Comparison of ENCODE assay signal across 8 cellular contexts in the genomic region with DNA sequence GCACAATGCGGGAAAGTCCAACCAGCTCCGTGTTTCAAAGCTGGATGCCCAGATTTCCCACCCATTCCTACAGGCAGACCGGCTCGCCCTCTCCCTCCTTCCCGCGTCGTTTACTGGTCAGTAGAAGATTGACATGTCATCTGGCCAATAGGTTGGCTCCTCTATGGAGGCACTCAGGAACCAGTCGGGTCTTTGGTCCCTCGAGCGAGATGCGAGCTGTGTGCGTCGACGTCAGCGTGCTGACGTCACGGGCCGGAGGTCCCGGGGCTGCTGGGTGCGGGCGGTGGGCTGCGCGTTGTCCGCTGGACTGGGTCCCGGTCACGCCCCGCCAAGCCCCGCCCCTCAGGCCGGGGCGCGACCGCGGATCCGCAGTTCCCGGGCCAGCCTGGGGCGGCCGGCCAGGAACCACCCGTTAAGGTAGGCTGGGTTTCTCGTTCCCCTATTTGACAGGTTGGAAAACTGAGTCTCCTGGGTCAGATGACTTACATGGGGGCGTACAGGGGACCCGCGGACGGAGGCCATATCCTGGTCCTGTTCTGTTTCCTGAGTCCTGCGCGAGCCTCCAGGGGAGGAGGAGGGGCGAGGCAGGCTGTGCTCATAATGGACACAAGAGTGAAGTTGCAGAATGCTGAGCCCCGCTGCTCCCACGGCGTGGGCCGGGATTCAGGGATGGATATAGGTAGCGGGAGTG. TPM values are rescaled to one million over a fixed set of nuclear protein-coding genes. Genes with fewer than 3 reads are reported as not detected.
A peak's percentile ranks its signal among the peaks of the same experiment; 100 is the strongest.
DNase-seq lines count a peak whose midpoint lies in the region; ATAC-seq and TF ChIP-seq lines count a peak whose summit lies in the region.

A gene with protein sequence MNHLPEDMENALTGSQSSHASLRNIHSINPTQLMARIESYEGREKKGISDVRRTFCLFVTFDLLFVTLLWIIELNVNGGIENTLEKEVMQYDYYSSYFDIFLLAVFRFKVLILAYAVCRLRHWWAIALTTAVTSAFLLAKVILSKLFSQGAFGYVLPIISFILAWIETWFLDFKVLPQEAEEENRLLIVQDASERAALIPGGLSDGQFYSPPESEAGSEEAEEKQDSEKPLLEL (plus strand): TSS at position 242 of the 691 bp plus-strand sequence. CDS start 29,260 bp downstream, outside the sequence.

- CTCF ChIA-PET in PC-9 (lab: Charles Lee): interaction anchor here (0.6 kb wide), 1 partner anchor 162 kb away, joined by 3 read pairs; no protein-coding TSS in a partner anchor

- H3K9me2 ChIP-seq in PC-9 (ENCODE audit: insufficient read depth): no peaks in the 10 kb centered on the region

- ATAC-seq in GM21619 (IDR thresholded peaks at IDR 0.05; ENCODE audit: unreplicated experiment): peak; percentile 99

- no peak for TF ChIP-seq CTCF in PC-9 (conservative IDR thresholded peaks at IDR 0.05)
- no peak for TF ChIP-seq CTCF in epithelial cell of proximal tubule (conservative IDR thresholded peaks at IDR 0.05; ENCODE audit: low read depth, low read length)

- DNase-seq in DMS153 treated with DMSO at 0.1 percent for 48 hours (lab: John Stamatoyannopoulos, UW; ENCODE audit: unreplicated experiment) (peak; percentile 99), PC-9 (peak; percentile 98 to 99), epithelial cell of proximal tubule (ENCODE audit: low read depth) (peak; percentile 99), mucosa of gallbladder (ENCODE audit: low spot score) (peak; percentile 99)
- DNase-seq in Jurkat, Clone E6-1 (ENCODE audit: low read depth, low spot score): peak; percentile 100
- peak; percentile 82 for DNase-seq in activated T-cell treated with anti-CD3 and anti-CD28 coated beads, Interleukin-2, amount 50 U/mL, for 1 hour
- peak; percentile 72 to 80 for DNase-seq in stimulated activated CD8-positive, alpha-beta memory T cell treated with anti-CD3 and anti-CD28 coated beads, Interleukin-4, amount 100 ng/mL, for 4 hours (ENCODE audit: low read depth in 2 of 2, low spot score in 1 of 2)

- peaks cover 9% of the 10 kb centered on the region for H3K4me1 ChIP-seq in PC-9 (replicated peaks; ENCODE audit: insufficient read depth)

- H3K27ac ChIP-seq in PC-9: peak within 1 kb of the TSS; percentile 43

- 0 out of 2 replicates have a peak, but pooled peaks cover 3% of the 10 kb centered on the region for H3K27me3 ChIP-seq in PC-9 (ENCODE audit: insufficient read depth, low read depth)

- BruUV-seq in PC-9 (replicated peaks; lab: Mats Ljungman, UMichigan): no TSS peak

- intact Hi-C loops in PC-9 (cut with micrococcal nuclease; ENCODE audit: unreplicated experiment): loop anchor here (1.0 to 2.0 kb wide), 2 partner anchors 18 to 45 kb away; no protein-coding TSS in a partner anchor

- no peaks in the 10 kb centered on the region for H4K20me1 ChIP-seq in PC-9 (ENCODE audit: insufficient read depth)

- H3F3A ChIP-seq in PC-9 (ENCODE audit: insufficient read depth, low read depth): no peaks in the 10 kb centered on the region

- peak within 1 kb of the TSS; percentile 100 for H2AFZ ChIP-seq in PC-9

- peak within 1 kb of the TSS; percentile 83 for H3K4me2 ChIP-seq in PC-9

- POLR2A ChIA-PET in PC-9 (lab: Charles Lee; ENCODE audit: unreplicated experiment): interaction anchor here (0.6 to 1.0 kb wide), 4 partner anchors 8 to 413 kb away, joined by 3 to 20 read pairs (median 4); no protein-coding TSS in a partner anchor

- H3K4me3 ChIP-seq in Jurkat, Clone E6-1 (ENCODE audit: low read length): peak within 1 kb of the TSS; percentile 95
- H3K4me3 ChIP-seq in PC-9: peak within 1 kb of the TSS; percentile 91
- H3K4me3 ChIP-seq in epithelial cell of proximal tubule (ENCODE audit: low read depth, low read length): peak within 1 kb of the TSS; percentile 69

- no peaks in the 10 kb centered on the region for H3K36me3 ChIP-seq in PC-9 (ENCODE audit: low read depth)

- H3K79me2 ChIP-seq in PC-9 (ENCODE audit: low read depth): peaks cover 21% of the 10 kb centered on the region

- H3K9me3 ChIP-seq in PC-9 (ENCODE audit: insufficient read depth, low read depth): no peaks in the 10 kb centered on the region

RNA-seq across cellular contexts. Expression of the gene that starts here (rescaled TPM):
- 59.3 TPM for polyA plus RNA-seq in Jurkat, Clone E6-1 (2012; ENCODE audit: insufficient read depth, insufficient read length)
- 30.2 and 41.4 TPM in 2 replicates for total RNA-seq in PC-9 (2021)
- total RNA-seq in epithelial cell of proximal tubule: 51.8 and 79.4 TPM in 2 replicates
- 27.3 TPM for total RNA-seq in mucosa of gallbladder

Comparison
In these comparisons a context has a peak if more than half of its experiments do, and no peak if none do; other contexts are left out.
1. Peak in every context shown above with its lines: DNase-seq, ATAC-seq, H3K4me3 ChIP-seq and H3K27ac ChIP-seq.